Comparison of ENCODE assay signal across 30 cellular contexts in the genomic region with DNA sequence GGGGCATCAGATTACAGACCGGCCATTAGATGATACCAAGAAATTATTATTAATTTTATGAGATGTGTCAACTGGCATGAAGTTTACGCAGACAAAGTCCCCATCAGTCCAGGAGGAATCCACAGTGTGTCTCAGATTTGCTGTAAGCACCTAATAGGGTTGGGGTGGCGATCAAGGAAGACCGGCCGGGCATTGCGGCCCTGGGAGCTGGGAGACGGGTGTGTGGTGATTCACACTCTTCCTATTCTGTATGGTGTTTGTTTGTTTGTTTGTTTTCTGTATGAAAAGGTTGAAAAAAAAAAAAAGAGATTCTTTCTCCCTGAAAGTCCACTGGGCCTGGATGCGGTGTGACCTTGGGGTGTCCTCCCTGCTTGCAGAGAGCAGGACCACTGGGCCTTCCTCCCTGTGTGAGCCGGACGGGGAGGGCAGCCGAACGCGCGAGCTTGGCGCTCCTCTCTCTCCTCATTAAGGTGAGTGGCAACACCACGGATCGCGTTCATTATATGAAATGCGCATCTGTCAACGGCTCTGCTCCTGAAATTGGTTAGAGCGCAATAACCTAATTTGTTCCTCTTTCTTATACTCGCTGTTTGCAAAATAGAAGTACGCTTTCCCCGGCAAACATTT. TPM values are rescaled to one million over a fixed set of nuclear protein-coding genes. Genes with fewer than 3 reads are reported as not detected.
"Had no signal": no experiment of that assay in that cellular context is flagged by ENCODE, and none has a peak within 500 bp of the region (broad histone marks: within the 10 kb centered on the region; RNA-seq: fewer than 3 reads in every experiment).

No MANE protein-coding gene starts in this region.

- H3K36me3 Mint-ChIP-seq: activated naive CD8-positive, alpha-beta T cell; natural killer cell treated with Interleukin-12 subunit alpha and Interleukin-12 subunit beta and Interleukin-15 and Interleukin-18, amount 100 ng/mL, for 72 hours had no signal

- H3K27ac ChIP-seq: foreskin keratinocyte, left lung, neutrophil, pancreas, right atrium auricular region, transverse colon, uterus had no signal

- H3K9me3 Mint-ChIP-seq: activated CD4-positive, alpha-beta memory T cell treated with anti-CD3 and anti-CD28 coated beads, Interleukin-2, amount 10 ng/mL, durations not matched to agents 7 days and 5 days; activated CD4-positive, alpha-beta T cell treated with anti-CD3 and anti-CD28 coated beads, Interleukin-2, amount 10 ng/mL, durations not matched to agents 7 days and 5 days; activated T-cell treated with anti-CD3 and anti-CD28 coated beads, Interleukin-2, amount 50 U/mL, for 72 hours; central memory CD8-positive, alpha-beta T cell; dendritic cell treated with granulocyte-macrophage colony-stimulating factor and Interleukin-4, amounts not matched to agents 40 ng/mL and 50 ng/mL, for 4 days; natural killer cell treated with Interleukin-12 subunit alpha and Interleukin-12 subunit beta and Interleukin-15 and Interleukin-18, amount 100 ng/mL, for 72 hours had no signal

- H3K4me3 ChIP-seq: left lung, lung, mucosa of descending colon, pancreas, right atrium auricular region, transverse colon, uterus had no signal

- H3K27ac Mint-ChIP-seq: activated CD4-positive, alpha-beta memory T cell treated with anti-CD3 and anti-CD28 coated beads, Interleukin-2, amount 10 ng/mL, durations not matched to agents 7 days and 5 days; activated CD4-positive, alpha-beta T cell treated with anti-CD3 and anti-CD28 coated beads, Interleukin-2, amount 10 ng/mL, durations not matched to agents 7 days and 5 days; activated naive CD8-positive, alpha-beta T cell; activated T-cell treated with anti-CD3 and anti-CD28 coated beads, Interleukin-2, amount 50 U/mL, for 72 hours; dendritic cell treated with granulocyte-macrophage colony-stimulating factor and Interleukin-4, amounts not matched to agents 40 ng/mL and 50 ng/mL, for 4 days; endodermal cell; natural killer cell treated with Interleukin-12 subunit alpha and Interleukin-12 subunit beta and Interleukin-15 and Interleukin-18, amount 100 ng/mL, for 72 hours; T-helper 1 cell treated with Interleukin-12 subunit alpha and Interleukin-12 subunit beta and Interleukin-4 antibody, amounts not matched to agents 30 μg/mL and 1 μg/mL, for 36 hours; WTC11 had no signal

- H3K4me1 ChIP-seq: foreskin keratinocyte, left lung, pancreas, right atrium auricular region, transverse colon, uterus had no signal

- H3K27me3 Mint-ChIP-seq: activated CD4-positive, alpha-beta memory T cell treated with anti-CD3 and anti-CD28 coated beads, Interleukin-2, amount 10 ng/mL, durations not matched to agents 7 days and 5 days; activated CD4-positive, alpha-beta T cell treated with anti-CD3 and anti-CD28 coated beads, Interleukin-2, amount 10 ng/mL, durations not matched to agents 7 days and 5 days; activated naive CD8-positive, alpha-beta T cell had no signal

- H3K27me3 ChIP-seq: foreskin keratinocyte, neutrophil, right atrium auricular region, transverse colon, uterus had no signal

- H3K9me3 ChIP-seq: left lung, mucosa of descending colon, neutrophil, pancreas, right atrium auricular region, transverse colon, uterus had no signal

- H3K4me3 Mint-ChIP-seq: activated CD4-positive, alpha-beta memory T cell treated with anti-CD3 and anti-CD28 coated beads, Interleukin-2, amount 10 ng/mL, durations not matched to agents 7 days and 5 days; activated CD4-positive, alpha-beta T cell treated with anti-CD3 and anti-CD28 coated beads, Interleukin-2, amount 10 ng/mL, durations not matched to agents 7 days and 5 days; activated naive CD8-positive, alpha-beta T cell; activated T-cell treated with anti-CD3 and anti-CD28 coated beads, Interleukin-2, amount 50 U/mL, for 72 hours; central memory CD8-positive, alpha-beta T cell; dendritic cell treated with granulocyte-macrophage colony-stimulating factor and Interleukin-4, amounts not matched to agents 40 ng/mL and 50 ng/mL, for 4 days; endodermal cell; natural killer cell treated with Interleukin-12 subunit alpha and Interleukin-12 subunit beta and Interleukin-15 and Interleukin-18, amount 100 ng/mL, for 72 hours; T-helper 1 cell treated with Interleukin-12 subunit alpha and Interleukin-12 subunit beta and Interleukin-4 antibody, amounts not matched to agents 30 μg/mL and 1 μg/mL, for 36 hours; WTC11 had no signal

- H3K36me3 ChIP-seq: left lung, neutrophil, pancreas, right atrium auricular region, transverse colon, uterus had no signal

- H3K4me1 Mint-ChIP-seq: activated CD4-positive, alpha-beta memory T cell treated with anti-CD3 and anti-CD28 coated beads, Interleukin-2, amount 10 ng/mL, durations not matched to agents 7 days and 5 days; activated CD4-positive, alpha-beta T cell treated with anti-CD3 and anti-CD28 coated beads, Interleukin-2, amount 10 ng/mL, durations not matched to agents 7 days and 5 days; central memory CD8-positive, alpha-beta T cell; endodermal cell; WTC11 had no signal

- FAIRE-seq: bronchial epithelial cell, pancreas had no signal

- DNase-seq: activated CD4-positive, alpha-beta memory T cell treated with anti-CD3 and anti-CD28 coated beads, Interleukin-2, amount 10 ng/mL, durations not matched to agents 7 days and 5 days; activated CD4-positive, alpha-beta T cell treated with anti-CD3 and anti-CD28 coated beads for 1 hour; activated CD4-positive, alpha-beta T cell treated with anti-CD3 and anti-CD28 coated beads, Interleukin-2, amount 10 ng/mL, durations not matched to agents 7 days and 5 days; activated naive CD4-positive, alpha-beta T cell; activated T-cell treated with anti-CD3 and anti-CD28 coated beads, Interleukin-2, amount 50 U/mL, for 72 hours; anterior cingulate cortex; foreskin keratinocyte; kidney glomerular epithelial cell; left lung; mesendoderm; mucosa of descending colon; pancreas; stimulated activated naive CD4-positive, alpha-beta T cell; T-helper 9 cell; transverse colon; uterus had no signal

RNA-seq across cellular contexts. Expression of gene RASGEF1C, which starts 15.1 kb away (rescaled TPM):
- total RNA-seq: activated CD4-positive, alpha-beta memory T cell treated with anti-CD3 and anti-CD28 coated beads, Interleukin-2, amount 10 ng/mL, durations not matched to agents 7 days and 5 days; activated CD4-positive, alpha-beta T cell treated with anti-CD3 and anti-CD28 coated beads, Interleukin-2, amount 10 ng/mL, durations not matched to agents 7 days and 5 days; activated T-cell treated with anti-CD3 and anti-CD28 coated beads, Interleukin-2, amount 50 U/mL, for 72 hours; bronchial epithelial cell; esophagus mucosa; foreskin keratinocyte; left lung; myocyte; natural killer cell treated with Interleukin-12 subunit alpha and Interleukin-12 subunit beta and Interleukin-15 and Interleukin-18, amount 100 ng/mL, for 72 hours; pulmonary artery endothelial cell had no signal
- polyA plus RNA-seq: foreskin keratinocyte had no signal
